Comparison of ENCODE assay signal across 20 cellular contexts in the genomic region with DNA sequence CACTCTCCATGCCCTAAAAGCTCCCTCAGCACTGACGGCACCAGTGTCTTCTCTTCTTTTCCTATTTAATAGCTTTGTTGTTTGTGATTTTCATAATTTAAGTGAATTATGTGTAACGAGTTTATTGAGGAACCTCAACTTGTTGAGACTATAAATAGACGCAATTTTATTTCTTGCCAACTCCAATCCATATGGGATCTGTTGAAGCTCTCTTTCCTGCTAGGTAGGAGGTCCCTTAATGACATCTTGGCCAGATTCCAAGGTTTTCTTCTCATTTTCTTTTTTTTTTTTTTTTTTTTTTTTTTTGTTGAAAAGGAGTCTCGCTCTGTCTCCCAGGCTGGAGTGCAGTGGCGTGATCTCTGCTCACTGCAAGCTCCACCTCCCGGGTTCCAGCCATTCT.
"Had no signal": no experiment of that assay in that cellular context is flagged by ENCODE, and none has a peak within 500 bp of the region (broad histone marks: within the 10 kb centered on the region; RNA-seq: fewer than 3 reads in every experiment).

No MANE protein-coding gene starts in this region.

- H3K9me3 Mint-ChIP-seq: activated naive CD4-positive, alpha-beta T cell treated with anti-CD3 and anti-CD28 coated beads, Interleukin-2, amount 50 U/mL, for 24 hours; central memory CD8-positive, alpha-beta T cell; endodermal cell had no signal

- H3K36me3 ChIP-seq: colonic mucosa had no signal

- H3K9me3 ChIP-seq: colonic mucosa, left ventricle myocardium inferior had no signal

- H3K27me3 ChIP-seq: ascending aorta, colonic mucosa, tibial nerve had no signal

- H3K27me3 Mint-ChIP-seq: activated naive CD4-positive, alpha-beta T cell treated with anti-CD3 and anti-CD28 coated beads, Interleukin-2, amount 50 U/mL, for 24 hours; central memory CD8-positive, alpha-beta T cell had no signal

- DNase-seq: activated CD4-positive, alpha-beta T cell treated with anti-CD3 and anti-CD28 coated beads, Interleukin-2, amount 10 ng/mL, durations not matched to agents 7 days and 5 days; activated CD8-positive, alpha-beta memory T cell treated with anti-CD3 and anti-CD28 coated beads for 24 hours; activated CD8-positive, alpha-beta memory T cell treated with anti-CD3 and anti-CD28 coated beads, Interleukin-2, amount 50 U/mL, for 48 hours; activated gamma-delta T cell; activated T-cell treated with anti-CD3 and anti-CD28 coated beads, Interleukin-2, amount 50 U/mL, for 72 hours; colonic mucosa; endodermal cell; kidney; left ventricle myocardium inferior; mammary epithelial cell; occipital lobe; posterior cingulate gyrus; retina; stimulated activated naive CD8-positive, alpha-beta T cell treated with anti-CD3 and anti-CD28 coated beads, Interleukin-15, Interleukin-2, amounts not matched to agents 100 U/mL and 50 U/mL, for 24 hours; T-helper 9 cell had no signal

- H3K4me3 Mint-ChIP-seq: activated CD4-positive, alpha-beta T cell treated with anti-CD3 and anti-CD28 coated beads, Interleukin-2, amount 10 ng/mL, durations not matched to agents 7 days and 5 days; activated naive CD4-positive, alpha-beta T cell treated with anti-CD3 and anti-CD28 coated beads, Interleukin-2, amount 50 U/mL, for 24 hours; activated T-cell treated with anti-CD3 and anti-CD28 coated beads, Interleukin-2, amount 50 U/mL, for 72 hours; central memory CD8-positive, alpha-beta T cell; endodermal cell had no signal

- H3K27ac ChIP-seq: ascending aorta, colonic mucosa, epithelial cell of prostate, left ventricle myocardium inferior, tibial nerve had no signal

- H3K4me3 ChIP-seq: ascending aorta, colonic mucosa, left ventricle myocardium inferior, tibial nerve had no signal

- H3K4me1 Mint-ChIP-seq: activated naive CD4-positive, alpha-beta T cell treated with anti-CD3 and anti-CD28 coated beads, Interleukin-2, amount 50 U/mL, for 24 hours; endodermal cell had no signal

- ATAC-seq: activated T-cell treated with anti-CD3 and anti-CD28 coated beads, Interleukin-2, amount 50 U/mL, for 72 hours; stimulated activated naive CD8-positive, alpha-beta T cell treated with anti-CD3 and anti-CD28 coated beads, Interleukin-15, Interleukin-2, amounts not matched to agents 100 U/mL and 50 U/mL, for 24 hours had no signal

- H3K27ac Mint-ChIP-seq: activated CD4-positive, alpha-beta T cell treated with anti-CD3 and anti-CD28 coated beads, Interleukin-2, amount 10 ng/mL, durations not matched to agents 7 days and 5 days; activated naive CD4-positive, alpha-beta T cell treated with anti-CD3 and anti-CD28 coated beads, Interleukin-2, amount 50 U/mL, for 24 hours; activated T-cell treated with anti-CD3 and anti-CD28 coated beads, Interleukin-2, amount 50 U/mL, for 72 hours; endodermal cell had no signal

- H3K4me1 ChIP-seq: ascending aorta, tibial nerve had no signal
